In genomic region chr10:49237985-49238384, GRCh38 we compare ENCODE assay signal across 26 cellular contexts. TPM values are rescaled to one million over a fixed set of nuclear protein-coding genes. Genes with fewer than 3 reads are reported as not detected.
DNase-seq lines count a peak whose midpoint lies in the region; ATAC-seq, FAIRE-seq and TF ChIP-seq lines count a peak whose summit lies in the region.
"Had no signal": no experiment of that assay in that cellular context is flagged by ENCODE, and none has a peak within 500 bp of the region (broad histone marks: within the 10 kb centered on the region; RNA-seq: fewer than 3 reads in every experiment).

No MANE protein-coding gene starts in this region.

- H3K27me3 ChIP-seq in HCT116 (ENCODE audit: insufficient read depth, low read length) = peaks cover 45% of the 10 kb centered on the region
- no peaks in the 10 kb centered on the region for H3K27me3 ChIP-seq in GM12878 (replicated peaks in 1 of 2; ENCODE audit: control insufficient read depth in 2 of 2, insufficient read depth in 2 of 2, low read length in 1 of 2)
- H3K27me3 ChIP-seq in tibial nerve = no peaks in the 10 kb centered on the region

- H4K20me1 ChIP-seq in HCT116 (ENCODE audit: insufficient read depth) (no peaks in the 10 kb centered on the region), GM12878 (ENCODE audit: control insufficient read depth, insufficient read depth) (no peaks in the 10 kb centered on the region)

- no peak for TF ChIP-seq POLR2A in HCT116 (IDR thresholded peaks at IDR 0.05; ENCODE audit: borderline replicate concordance, extremely low read depth, insufficient read depth, insufficient read length)
- TF ChIP-seq POLR2A in GM12878 (IDR thresholded peaks at IDR 0.05; ENCODE audit: low read depth, low read length) = no peak
- TF ChIP-seq POLR2A in tibial nerve (IDR thresholded peaks at IDR 0.05) = no peak

- no peaks in the 10 kb centered on the region for H3K36me3 ChIP-seq in HCT116 (ENCODE audit: control insufficient read depth in 1 of 2, insufficient read depth in 2 of 2, low read length in 2 of 2)
- no peaks in the 10 kb centered on the region for H3K36me3 ChIP-seq in GM12878 (ENCODE audit: control insufficient read depth in 2 of 2, insufficient read depth in 2 of 2, low read length in 1 of 2)
- H3K36me3 ChIP-seq in tibial nerve = no peaks in the 10 kb centered on the region
- H3K36me3 ChIP-seq: SJSA1 had no signal

- intact Hi-C loops in HCT116 (cut with micrococcal nuclease) (no loop called here), GM12878 (cut with micrococcal nuclease; ENCODE audit: unreplicated experiment) (no loop called here)

- WGBS in GM12878 (ENCODE audit: insufficient coverage, insufficient replicate concordance, low lambda C conversion rate, missing lambda C conversion rate) = 0% methylated on average over 1 of the region's 1 CpG
- 82 to 83% methylated on average over 1 of the region's 1 CpG for WGBS in tibial nerve, 2 donors

- H3K9me3 Mint-ChIP-seq in endothelial cell (ENCODE audit: unreplicated experiment) = no peaks in the 10 kb centered on the region
- H3K9me3 Mint-ChIP-seq: CD4-positive, alpha-beta memory T cell; HFFc6 had no signal

- H3K79me2 ChIP-seq in HCT116 (ENCODE audit: insufficient read depth, low read length) (no peaks in the 10 kb centered on the region), GM12878 (ENCODE audit: control insufficient read depth, insufficient read depth, low read length) (no peaks in the 10 kb centered on the region)

- H3K9me2 ChIP-seq in HCT116 (ENCODE audit: insufficient read depth) = no peaks in the 10 kb centered on the region

- H3K4me3 Mint-ChIP-seq in endothelial cell (ENCODE audit: unreplicated experiment) = no peak overlapping the region
- H3K4me3 Mint-ChIP-seq: CD4-positive, alpha-beta memory T cell; HFFc6 had no signal

- no peak for TF ChIP-seq EP300 in GM12878 (IDR thresholded peaks at IDR 0.05; ENCODE audit: borderline replicate concordance in 1 of 2, control insufficient read depth in 1 of 2, low read depth in 2 of 2, low read length in 2 of 2)
- TF ChIP-seq EP300 in tibial nerve (IDR thresholded peaks at IDR 0.05) = no peak

- FAIRE-seq in GM12878 (lab: Jason Lieb, UNC) = no peak
- FAIRE-seq: GM19239, H54, RCC 7860 had no signal

- SMC1A ChIA-PET in GM12878 (lab: Charles Lee; ENCODE audit: uncharacterized antibody, unreplicated experiment) = no interaction called here

- H3K36me3 Mint-ChIP-seq in endothelial cell (ENCODE audit: low read depth, unreplicated experiment) = no peaks in the 10 kb centered on the region
- H3K36me3 Mint-ChIP-seq: CD4-positive, alpha-beta memory T cell had no signal

- H3K27ac Mint-ChIP-seq in endothelial cell (ENCODE audit: unreplicated experiment) = no peak overlapping the region
- H3K27ac Mint-ChIP-seq: CD4-positive, alpha-beta memory T cell; HFFc6 had no signal

- H3K9me3 ChIP-seq in HCT116 (ENCODE audit: control insufficient read depth in 1 of 2, insufficient read depth in 1 of 2, low read depth in 1 of 2, low read length in 2 of 2) (no peaks in the 10 kb centered on the region), GM12878 (replicated peaks; ENCODE audit: control insufficient read depth, insufficient read depth, low read length) (no peaks in the 10 kb centered on the region), tibial nerve (no peaks in the 10 kb centered on the region)
- H3K9me3 ChIP-seq: SJSA1 had no signal

- H3K4me1 ChIP-seq in HCT116 (ENCODE audit: control insufficient read depth in 1 of 2, insufficient read depth in 2 of 2, low read length in 2 of 2) = no peaks in the 10 kb centered on the region
- H3K4me1 ChIP-seq in GM12878 (ENCODE audit: control insufficient read depth, insufficient read depth, low read length) = no peaks in the 10 kb centered on the region
- peaks cover 0 to 4% (median 0%) of the 10 kb centered on the region in 4 donors for H3K4me1 ChIP-seq in tibial nerve
- H3K4me1 ChIP-seq: SJSA1 had no signal

- no peaks in the 10 kb centered on the region for H3K4me1 Mint-ChIP-seq in endothelial cell (ENCODE audit: unreplicated experiment)
- H3K4me1 Mint-ChIP-seq: CD4-positive, alpha-beta memory T cell had no signal

- no TSS peak for BruUV-seq in HCT116 (replicated peaks; lab: Mats Ljungman, UMichigan)
- no TSS peak for BruUV-seq in GM12878 (replicated peaks; lab: Mats Ljungman, UMichigan)

- no peak overlapping the region for H2AFZ ChIP-seq in HCT116 (ENCODE audit: low read depth, low read length, poor library complexity, severe bottlenecking)
- H2AFZ ChIP-seq in GM12878 (ENCODE audit: control insufficient read depth, low read depth, low read length) = no peak overlapping the region

- no peak overlapping the region for H3K4me2 ChIP-seq in HCT116 (ENCODE audit: low read length)
- no peak overlapping the region for H3K4me2 ChIP-seq in GM12878 (ENCODE audit: control insufficient read depth, insufficient read depth)
- H3K4me2 ChIP-seq: KMS-11 had no signal

- in situ Hi-C loops in GM12878 (cut with MboI) = no loop called here

- H3K4me3 ChIP-seq in HCT116 (replicated peaks in 1 of 2; ENCODE audit: low read depth in 1 of 2, low read length in 2 of 2) (no peak overlapping the region), GM12878 (no peak overlapping the region), tibial nerve (no peak overlapping the region)
- H3K4me3 ChIP-seq: SJSA1 had no signal

- POLR2A ChIA-PET in HCT116 (lab: Charles Lee) (no interaction called here), GM12878 (lab: Charles Lee) (no interaction called here)

- H3K27ac ChIP-seq in HCT116 (ENCODE audit: low read depth, low read length) (no peak overlapping the region), GM12878 (ENCODE audit: control insufficient read depth, insufficient read depth) (no peak overlapping the region), tibial nerve (no peak overlapping the region)
- H3K27ac ChIP-seq: HL-60, KMS-11, SJSA1 had no signal

- DNase-seq in CD1c-positive myeloid dendritic cell (ENCODE audit: extremely low spot score) (peak; percentile 9), HCT116 (ENCODE audit: low read depth, low spot score) (no peak), GM12878 (ENCODE audit: low read depth, low spot score) (no peak), omental fat pad (ENCODE audit: low spot score) (no peak), tibial nerve (ENCODE audit: low spot score in 2 of 2) (no peak), endothelial cell (ENCODE audit: low spot score) (no peak)
- DNase-seq: CD4-positive, alpha-beta memory T cell; DMS153; GDM1; HFFc6; NCI-H1105 treated with DMSO at 0.1 percent for 48 hours; NCI-H1694; NCI-H2081; NCI-H446; NCI-H526 had no signal

- RAD21 ChIA-PET in HCT116 (lab: Charles Lee; ENCODE audit: low non-redundant PET in 1 of 2, low total read pairs in 2 of 2, uncharacterized antibody in 2 of 2, unreplicated experiment in 2 of 2) = no interaction called here
- RAD21 ChIA-PET in GM12878 (lab: Charles Lee; ENCODE audit: unreplicated experiment) = no interaction called here

- TF ChIP-seq RAD21 in HCT116 (IDR thresholded peaks at IDR 0.05; ENCODE audit: low read depth) = no peak
- TF ChIP-seq RAD21 in GM12878 (IDR thresholded peaks at IDR 0.05; ENCODE audit: insufficient read depth, low read depth, low read length) = no peak

- TF ChIP-seq CTCF in HCT116 (IDR thresholded peaks at IDR 0.05 in 2 of 3, conservative IDR thresholded peaks at IDR 0.05 in 1 of 3; ENCODE audit: borderline replicate concordance in 1 of 3, insufficient read depth in 1 of 3, low read depth in 2 of 3, low read length in 2 of 3) (no peak), GM12878 (IDR thresholded peaks at IDR 0.05 in 2 of 3, conservative IDR thresholded peaks at IDR 0.05 in 1 of 3; ENCODE audit: control insufficient read depth in 2 of 3, extremely low read depth in 1 of 3, insufficient read depth in 1 of 3, low read depth in 3 of 3, low read length in 3 of 3) (no peak), omental fat pad (IDR thresholded peaks at IDR 0.05) (no peak), tibial nerve (IDR thresholded peaks at IDR 0.05) (no peak), endothelial cell (IDR thresholded peaks at IDR 0.05; ENCODE audit: unreplicated experiment) (no peak)

- CTCF ChIA-PET in HCT116 (lab: Charles Lee) = no interaction called here
- CTCF ChIA-PET in GM12878 (lab: Yijun Ruan, JAX) = no interaction called here

- peaks cover 2% of the 10 kb centered on the region for H3K27me3 Mint-ChIP-seq in endothelial cell (ENCODE audit: unreplicated experiment)

- H3K9ac ChIP-seq in HCT116 (ENCODE audit: low read length) (no peak overlapping the region), GM12878 (ENCODE audit: control insufficient read depth, insufficient read depth, low read length) (no peak overlapping the region)
- H3K9ac ChIP-seq: KMS-11 had no signal

- ATAC-seq in HCT116 (peak; percentile 40; the same call in 1 of the 2 replicates), GM12878 (no peak), omental fat pad (ENCODE audit: low FRiP score) (peak; percentile 37), GM19455 (IDR thresholded peaks at IDR 0.05; ENCODE audit: unreplicated experiment) (no peak)
- ATAC-seq: Right ventricle myocardium inferior had no signal

TF ChIP-seq in HCT116, 20 proteins besides CTCF, POLR2A, EP300 and RAD21 (continues in another document):
- TF ChIP-seq FOSL1 (IDR thresholded peaks at IDR 0.05; ENCODE audit: low read depth) (no peak), SIN3A (IDR thresholded peaks at IDR 0.05; ENCODE audit: low read depth) (no peak)

TF ChIP-seq in GM12878, 131 proteins besides CTCF, POLR2A, EP300 and RAD21:
- TF ChIP-seq SIX5 (IDR thresholded peaks at IDR 0.05; ENCODE audit: low read depth, low read length, severe bottlenecking) = peak; percentile 25
- TF ChIP-seq KLF5 (IDR thresholded peaks at IDR 0.05; ENCODE audit: partially characterized antibody) = no peak
- no peak for TF ChIP-seq ZNF622 (IDR thresholded peaks at IDR 0.05)
TF ChIP-seq in GM12878: peak in this region for 1.

RNA-seq across cellular contexts. Expression of gene TMEM273, which starts 49.8 kb away (rescaled TPM):
- total RNA-seq in HCT116 (2021; ENCODE audit: unreplicated experiment) (not detected), GM12878 (2014; rRNA removed) (26.5 and 30.6 TPM in 2 replicates), GM12878 (2014; rRNA removed; fragmentation: Illumina TruSeq; extraction: Trizol) (24.0 and 26.3 TPM in 2 replicates), GM12878 (2021) (20.9 and 23.5 TPM in 2 replicates), omental fat pad (10 to 100 TPM; 12.2 to 74.4 (median 34.1) TPM), tibial nerve (10 to 100 TPM; 18.6 to 37.9 (median 28.8) TPM), endothelial cell (ENCODE audit: unreplicated experiment) (1.6 TPM)
- not detected in 2 replicates for polyA plus RNA-seq in HCT116 (2012)
- total RNA-seq in GM12878 (2013; cell fraction: nucleolus; rRNA removed) = 135 and 148 TPM in 2 replicates
- 8.9 TPM for polyA plus RNA-seq in GM12878 (2011; ENCODE audit: low read depth)
- polyA plus RNA-seq in GM12878 (2011; rRNA removed) (46.3 and 47.3 TPM in 2 replicates), GM12878 (2014; fragmentation: Illumina TruSeq; extraction: Trizol) (35.6 and 41.3 TPM in 2 replicates), GM12878 (2014; fragmentation: Nextera tagmentation; extraction: Ambion mirVana) (10 to 100 TPM; 25.6 to 28.6 TPM), GM12878 (2014; rRNA removed) (33.9 and 40.4 TPM in 2 replicates), GM12878 (2016; fragmentation: Nextera tagmentation; extraction: Ambion mirVana) (10 to 100 TPM; 10.3 to 12.2 TPM)
- polyA plus RNA-seq in GM12878 (2011; cell fraction: cytosol; rRNA removed) = 45.0 and 51.2 TPM in 2 replicates
- polyA plus RNA-seq in GM12878 (2011; cell fraction: nucleus; rRNA removed) = 75.4 and 80.5 TPM in 2 replicates
- polyA plus RNA-seq in GM12878 (2012) = 7.0 and 8.7 TPM in 2 replicates
- polyA minus RNA-seq in GM12878 (2011; rRNA and poly(A)+ RNA removed) = 35.0 and 35.7 TPM in 2 replicates
- 6.0 and 6.5 TPM in 2 replicates for polyA minus RNA-seq in GM12878 (2011; cell fraction: cytosol; rRNA and poly(A)+ RNA removed)
- polyA minus RNA-seq in GM12878 (2011; cell fraction: nucleus; rRNA and poly(A)+ RNA removed) = 13.5 and 14.6 TPM in 2 replicates
- total RNA-seq: A673, HFFc6, HT1080, SJSA1 had no signal
- polyA plus RNA-seq: BJ had no signal

Comparison
In these comparisons a context has a peak if more than half of its experiments do, and no peak if none do; other contexts are left out.
1. ATAC-seq: peak in HCT116 (single experiment) and omental fat pad (single experiment); none in GM12878 (single experiment) and GM19455 (single experiment).